In the genomic region with DNA sequence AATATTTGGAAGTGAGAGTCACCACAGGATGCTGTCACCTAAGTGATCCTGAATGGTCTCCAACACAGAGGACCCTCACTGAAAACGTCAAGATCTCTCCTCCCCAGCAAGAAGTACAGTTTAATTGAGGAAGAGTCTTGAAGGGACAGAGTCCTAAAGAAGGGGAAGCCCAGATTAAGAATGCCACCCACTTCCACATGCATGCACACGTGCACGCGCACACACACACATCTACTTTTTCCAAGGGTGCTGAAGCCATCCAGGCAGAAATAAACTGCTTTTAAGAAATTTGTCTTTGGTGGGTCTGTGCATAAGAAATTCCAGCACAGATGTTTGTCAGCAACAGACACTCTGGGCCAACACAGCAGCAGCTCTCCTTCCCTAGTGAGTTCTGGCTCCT, we compare ENCODE assay signal across 17 cellular contexts.
A peak's percentile ranks its signal among the peaks of the same experiment; 100 is the strongest.
DNase-seq lines count a peak whose midpoint lies in the region; ATAC-seq, FAIRE-seq and TF ChIP-seq lines count a peak whose summit lies in the region.
"Had no signal": no experiment of that assay in that cellular context is flagged by ENCODE, and none has a peak within 500 bp of the region (broad histone marks: within the 10 kb centered on the region; RNA-seq: fewer than 3 reads in every experiment).

No MANE protein-coding gene starts in this region.

- H3K4me2 ChIP-seq in GM23248 (ENCODE audit: unreplicated experiment) (peak overlapping the region; percentile 64), astrocyte (ENCODE audit: low read length) (peak overlapping the region; percentile 12)
- H3K4me2 ChIP-seq: A549, PC-9 had no signal

- DNase-seq in Ammon's horn (ENCODE audit: low spot score) (peak; percentile 39), GM23248 (no peak), astrocyte (ENCODE audit: low read depth) (no peak), medulla oblongata (ENCODE audit: extremely low spot score) (peak; percentile 38), HCEC 1CT (no peak), NCI-H1694 treated with DMSO at 0.1 percent for 48 hours (lab: John Stamatoyannopoulos, UW) (no peak)
- no peak for DNase-seq in activated CD8-positive, alpha-beta T cell treated with anti-CD3 and anti-CD28 coated beads for 36 hours
- DNase-seq: C1 segment of cervical spinal cord, DMS79 treated with DMSO at 0.1 percent for 48 hours, NCI-H187, NCI-H226, NCI-H524 treated with DMSO at 0.1 percent for 48 hours, PC-9 had no signal

- H3K4me1 ChIP-seq in GM23248 (ENCODE audit: insufficient read depth) (peaks cover 17% of the 10 kb centered on the region), astrocyte (ENCODE audit: insufficient read depth, low read length) (peaks cover 9% of the 10 kb centered on the region)
- H3K4me1 ChIP-seq: A549 had no signal

- POLR2A ChIA-PET in activated CD8-positive, alpha-beta T cell treated with anti-CD3 and anti-CD28 coated beads for 36 hours (lab: Charles Lee) = no interaction called here

- intact Hi-C loops in activated CD8-positive, alpha-beta T cell treated with anti-CD3 and anti-CD28 coated beads for 36 hours (cut with micrococcal nuclease) = no loop called here

- no peak for FAIRE-seq in astrocyte (lab: Jason Lieb, UNC)
- FAIRE-seq: A549 had no signal

- no peaks in the 10 kb centered on the region for H4K20me1 ChIP-seq in GM23248 (ENCODE audit: insufficient read depth)
- H4K20me1 ChIP-seq in astrocyte (ENCODE audit: insufficient read depth, low read length) = no peaks in the 10 kb centered on the region

- H3K9me2 ChIP-seq in GM23248 (ENCODE audit: insufficient read depth) = no peaks in the 10 kb centered on the region

- peaks cover 8% of the 10 kb centered on the region for H3K9me3 Mint-ChIP-seq in astrocyte (ENCODE audit: unreplicated experiment)
- no peaks in the 10 kb centered on the region for H3K9me3 Mint-ChIP-seq in activated CD8-positive, alpha-beta T cell treated with anti-CD3 and anti-CD28 coated beads for 36 hours

- H3K27ac Mint-ChIP-seq in astrocyte (ENCODE audit: unreplicated experiment) = no peak overlapping the region
- H3K27ac Mint-ChIP-seq in activated CD8-positive, alpha-beta T cell treated with anti-CD3 and anti-CD28 coated beads for 36 hours = no peak overlapping the region

- H3K27ac ChIP-seq in GM23248 (peak overlapping the region; percentile 62), astrocyte (ENCODE audit: low read depth, low read length) (no peak overlapping the region)
- H3K27ac ChIP-seq: A549, PC-9, RWPE1 had no signal

- peaks cover 6% of the 10 kb centered on the region for H3K36me3 Mint-ChIP-seq in astrocyte (ENCODE audit: low read depth, unreplicated experiment)
- no peaks in the 10 kb centered on the region for H3K36me3 Mint-ChIP-seq in activated CD8-positive, alpha-beta T cell treated with anti-CD3 and anti-CD28 coated beads for 36 hours (ENCODE audit: low read depth)

- CTCF ChIA-PET in activated CD8-positive, alpha-beta T cell treated with anti-CD3 and anti-CD28 coated beads for 36 hours (lab: Charles Lee) = interaction anchor here (1.1 kb wide), 1 partner anchor 9 kb away, joined by 3 read pairs; no protein-coding TSS in a partner anchor

- H3K4me1 Mint-ChIP-seq in astrocyte (ENCODE audit: low read depth, unreplicated experiment) = no peaks in the 10 kb centered on the region
- peaks cover 6% of the 10 kb centered on the region for H3K4me1 Mint-ChIP-seq in activated CD8-positive, alpha-beta T cell treated with anti-CD3 and anti-CD28 coated beads for 36 hours (ENCODE audit: low read depth)

- no peak for TF ChIP-seq CTCF in astrocyte (IDR thresholded peaks at IDR 0.05; ENCODE audit: insufficient read depth, low read depth, low read length)
- no peak for TF ChIP-seq CTCF in activated CD8-positive, alpha-beta T cell treated with anti-CD3 and anti-CD28 coated beads for 36 hours (IDR thresholded peaks at IDR 0.05)

- H3K27me3 ChIP-seq in GM23248 (replicated peaks; ENCODE audit: insufficient read depth) (no peaks in the 10 kb centered on the region), astrocyte (ENCODE audit: insufficient read depth, low read length) (no peaks in the 10 kb centered on the region)

- WGBS in GM23248 (ENCODE audit: low coverage in 1 of 2, low lambda C conversion rate in 2 of 2, missing lambda C conversion rate in 2 of 2), 2 experiments = 85 to 91% methylated on average over 4 of the region's 4 CpGs

- peak overlapping the region; percentile 67 for H2AFZ ChIP-seq in GM23248
- no peak overlapping the region for H2AFZ ChIP-seq in astrocyte (ENCODE audit: low read depth, low read length)
- H2AFZ ChIP-seq: PC-9 had no signal

- peak overlapping the region; percentile 38; the same call in 1 of the 2 replicates for H3K4me3 ChIP-seq in GM23248
- H3K4me3 ChIP-seq in astrocyte (ENCODE audit: insufficient read depth, low read depth, low read length) = no peak overlapping the region
- H3K4me3 ChIP-seq: A549, HAP-1, PC-9 had no signal

- H3F3A ChIP-seq in GM23248 (ENCODE audit: insufficient read depth) = peaks cover 19% of the 10 kb centered on the region

- in situ Hi-C loops in GM23248 (cut with MboI) = no loop called here

- peak overlapping the region; percentile 33 for H3K9ac ChIP-seq in GM23248
- H3K9ac ChIP-seq in astrocyte (ENCODE audit: low read length) = no peak overlapping the region

- no peak for ATAC-seq in GM18861 (IDR thresholded peaks at IDR 0.05; ENCODE audit: unreplicated experiment)
- ATAC-seq in activated CD8-positive, alpha-beta T cell treated with anti-CD3 and anti-CD28 coated beads for 36 hours = no peak
- ATAC-seq: A549 had no signal

- H3K36me3 ChIP-seq in GM23248 (ENCODE audit: low read depth) = no peaks in the 10 kb centered on the region
- no peaks in the 10 kb centered on the region for H3K36me3 ChIP-seq in astrocyte (ENCODE audit: insufficient read depth, low read length)
- H3K36me3 ChIP-seq: HAP-1 had no signal

- H3K9me3 ChIP-seq in GM23248 (ENCODE audit: low read depth) (no peaks in the 10 kb centered on the region), astrocyte (ENCODE audit: insufficient read depth, low read depth, low read length) (no peaks in the 10 kb centered on the region)

- H3K79me2 ChIP-seq in GM23248 (ENCODE audit: insufficient read depth) (no peaks in the 10 kb centered on the region), astrocyte (ENCODE audit: insufficient read depth, low read length) (no peaks in the 10 kb centered on the region)

- peaks cover 6% of the 10 kb centered on the region for H3K27me3 Mint-ChIP-seq in astrocyte (ENCODE audit: low read depth, unreplicated experiment)
- peaks cover 1% of the 10 kb centered on the region for H3K27me3 Mint-ChIP-seq in activated CD8-positive, alpha-beta T cell treated with anti-CD3 and anti-CD28 coated beads for 36 hours

- no peak overlapping the region for H3K4me3 Mint-ChIP-seq in astrocyte (ENCODE audit: unreplicated experiment)
- H3K4me3 Mint-ChIP-seq in activated CD8-positive, alpha-beta T cell treated with anti-CD3 and anti-CD28 coated beads for 36 hours = no peak overlapping the region

Comparison
In these comparisons a context has a peak if more than half of its experiments do, and no peak if none do; other contexts are left out.
1. DNase-seq: peak in Ammon's horn (single experiment) and medulla oblongata (single experiment); none in GM23248 (single experiment), astrocyte (single experiment), HCEC 1CT (single experiment), NCI-H1694 treated with DMSO at 0.1 percent for 48 hours (single experiment) and activated CD8-positive, alpha-beta T cell treated with anti-CD3 and anti-CD28 coated beads for 36 hours (single experiment).